ENCODE assay signal across 1 cellular context in genomic region chr6:142900467-142900961, GRCh38.
TF ChIP-seq lines count a peak whose summit lies in the region.

No MANE protein-coding gene starts in this region.

TF ChIP-seq in IMR-90, 13 proteins besides CTCF, POLR2A, EP300 and RAD21 (continued from another document):
- TF ChIP-seq USF2 (IDR thresholded peaks at IDR 0.05; ENCODE audit: low read depth, low read length) (no peak), FOS (IDR thresholded peaks at IDR 0.05; ENCODE audit: low read depth, low read length) (no peak), ELK1 (IDR thresholded peaks at IDR 0.05; ENCODE audit: borderline replicate concordance, low read depth, low read length) (no peak), MAZ (IDR thresholded peaks at IDR 0.05; ENCODE audit: borderline replicate concordance, low read depth, low read length) (no peak), MXI1 (IDR thresholded peaks at IDR 0.05; ENCODE audit: borderline replicate concordance, low read depth, low read length) (no peak), RCOR1 (IDR thresholded peaks at IDR 0.05; ENCODE audit: insufficient replicate concordance, low read length) (no peak), SMC3 (IDR thresholded peaks at IDR 0.05; ENCODE audit: low read depth, low read length) (no peak), CEBPB (IDR thresholded peaks at IDR 0.05; ENCODE audit: low read depth, low read length) (no peak), CHD1 (IDR thresholded peaks at IDR 0.05; ENCODE audit: low read depth, low read length) (no peak), NFE2L2 (IDR thresholded peaks at IDR 0.05; ENCODE audit: low read depth, low read length) (no peak), RFX5 (IDR thresholded peaks at IDR 0.05; ENCODE audit: low read depth, low read length) (no peak), MAFK (IDR thresholded peaks at IDR 0.05; ENCODE audit: low read depth, low read length) (no peak)
